In genomic region chr3:172675371-172676193, GRCh38 we compare ENCODE assay signal across 8 cellular contexts. TPM values are rescaled to one million over a fixed set of nuclear protein-coding genes. Genes with fewer than 3 reads are reported as not detected.
DNase-seq lines count a peak whose midpoint lies in the region; ATAC-seq and TF ChIP-seq lines count a peak whose summit lies in the region.

No MANE protein-coding gene starts in this region.

- TF ChIP-seq CTCF in GM23338 (conservative IDR thresholded peaks at IDR 0.05; ENCODE audit: low read depth in 2 of 2), result peak; percentile 72 to 86
- peak; percentile 83 for TF ChIP-seq CTCF in MCF 10A (IDR thresholded peaks at IDR 0.05; ENCODE audit: unreplicated experiment)
- TF ChIP-seq CTCF in liver (IDR thresholded peaks at IDR 0.05; ENCODE audit: low read depth, low read length, missing input control), result peak; percentile 64

- H3K36me3 ChIP-seq in GM23338 (ENCODE audit: insufficient read depth) (no peaks in the 10 kb centered on the region), liver (ENCODE audit: control insufficient read depth in 4 of 4, insufficient read depth in 3 of 4, low read depth in 1 of 4, low read length in 3 of 4) (no peaks in the 10 kb centered on the region)

- CTCF ChIA-PET in MCF 10A (lab: Yijun Ruan, JAX), result interaction anchor here (0.8 to 11.3 kb wide), 15 partner anchors 7 to 369 kb away, joined by 3 to 212 read pairs (median 6); partner anchors contain the start of genes ECT2 and NCEH1

- intact Hi-C loops in MCF 10A (cut with micrococcal nuclease), result no loop called here

- H3K36me3 Mint-ChIP-seq in GM23338 (ENCODE audit: low read depth) (peaks cover 4% of the 10 kb centered on the region; the same call in 2 of the 3 replicates), MCF 10A (ENCODE audit: insufficient read depth, unreplicated experiment) (peaks cover under 1% of the 10 kb centered on the region)
- H3K36me3 Mint-ChIP-seq in stimulated activated memory B cell treated with anti-CD40 and anti-IgM and Interleukin-4, amounts not matched to agents 10 μg/mL and 1 μg/mL and 100 μg/mL, for 72 hours, result peaks cover 8% of the 10 kb centered on the region

- H3K9me3 ChIP-seq in liver (ENCODE audit: control insufficient read depth in 4 of 4, low read length in 3 of 4), result no peaks in the 10 kb centered on the region

- no peaks in the 10 kb centered on the region; the same call in 1 of the 2 replicates for H3K79me2 ChIP-seq in GM23338 (replicated peaks; ENCODE audit: insufficient read depth)

- H3K4me3 ChIP-seq in GM23338 (no peak overlapping the region), liver (ENCODE audit: low read depth in 1 of 3, low read length in 3 of 3) (no peak overlapping the region)

- H3K27ac Mint-ChIP-seq in GM23338 (no peak overlapping the region), MCF 10A (ENCODE audit: low read depth, unreplicated experiment) (no peak overlapping the region)
- H3K27ac Mint-ChIP-seq in stimulated activated memory B cell treated with anti-CD40 and anti-IgM and Interleukin-4, amounts not matched to agents 10 μg/mL and 1 μg/mL and 100 μg/mL, for 72 hours, result no peak overlapping the region

- DNase-seq in CD1c-positive myeloid dendritic cell (ENCODE audit: extremely low spot score) (peak; percentile 73), GM23338 (ENCODE audit: low spot score) (peak; percentile 80), NCI-H524 (lab: John Stamatoyannopoulos, UW) (peak; percentile 26 to 67), MCF 10A (ENCODE audit: unreplicated experiment) (peak; percentile 75), GM19238 (ENCODE audit: insufficient read length, low spot score) (no peak)

- H4K20me1 ChIP-seq in GM23338 (replicated peaks; ENCODE audit: insufficient read depth), result no peaks in the 10 kb centered on the region

- no peak overlapping the region for H3K4me2 ChIP-seq in GM23338

- 0 out of 2 replicates have a peak, but pooled peaks cover 10% of the 10 kb centered on the region for H3K9me2 ChIP-seq in GM23338 (ENCODE audit: insufficient read depth)

- peaks cover 16% of the 10 kb centered on the region for H3K4me1 Mint-ChIP-seq in GM23338
- H3K4me1 Mint-ChIP-seq in MCF 10A (ENCODE audit: insufficient read depth, unreplicated experiment), result peaks cover 25% of the 10 kb centered on the region
- H3K4me1 Mint-ChIP-seq in stimulated activated memory B cell treated with anti-CD40 and anti-IgM and Interleukin-4, amounts not matched to agents 10 μg/mL and 1 μg/mL and 100 μg/mL, for 72 hours, result peaks cover 3% of the 10 kb centered on the region

- H2AFZ ChIP-seq in GM23338, result no peak overlapping the region

- H3K4me1 ChIP-seq in GM23338 (ENCODE audit: insufficient read depth) (peaks cover 14% of the 10 kb centered on the region), liver (ENCODE audit: control insufficient read depth in 4 of 4, insufficient read depth in 4 of 4, low read length in 3 of 4) (no peaks in the 10 kb centered on the region)

- BruUV-seq in MCF 10A (replicated peaks; lab: Mats Ljungman, UMichigan), result TSS peak; percentile 77

- H3K27ac ChIP-seq in GM23338 (ENCODE audit: low read depth) (0 out of 2 replicates have a peak overlapping the region, but pooled peaks have one; percentile 27), liver (ENCODE audit: low read depth in 1 of 2, low read length in 2 of 2) (no peak overlapping the region)

- H3K4me3 Mint-ChIP-seq in GM23338, result no peak overlapping the region
- no peak overlapping the region for H3K4me3 Mint-ChIP-seq in MCF 10A (ENCODE audit: unreplicated experiment)
- H3K4me3 Mint-ChIP-seq in stimulated activated memory B cell treated with anti-CD40 and anti-IgM and Interleukin-4, amounts not matched to agents 10 μg/mL and 1 μg/mL and 100 μg/mL, for 72 hours, result no peak overlapping the region

- POLR2A ChIA-PET in MCF 10A (lab: Yijun Ruan, JAX), result interaction anchor here (1.0 to 7.4 kb wide), 6 partner anchors 8 to 75 kb away, joined by 3 to 57 read pairs (median 24); partner anchors contain the start of genes ECT2 and NCEH1

- H3K9ac ChIP-seq in liver (ENCODE audit: low read depth in 1 of 2, low read length in 2 of 2), result no peak overlapping the region

- H3K27me3 ChIP-seq in GM23338 (ENCODE audit: insufficient read depth), result no peaks in the 10 kb centered on the region
- no peaks in the 10 kb centered on the region for H3K27me3 ChIP-seq in liver (ENCODE audit: control insufficient read depth in 4 of 4, insufficient read depth in 4 of 4, low read length in 3 of 4)

- ATAC-seq in GM23338, result no peak
- no peak for ATAC-seq in stimulated activated memory B cell treated with anti-CD40 and anti-IgM and Interleukin-4, amounts not matched to agents 10 μg/mL and 1 μg/mL and 100 μg/mL, for 72 hours
- ATAC-seq in HG02840 (IDR thresholded peaks at IDR 0.05; ENCODE audit: low FRiP score, unreplicated experiment), result no peak

- no peaks in the 10 kb centered on the region for H3F3A ChIP-seq in GM23338 (replicated peaks; ENCODE audit: low read depth)

- peak; percentile 68 to 81 for TF ChIP-seq RAD21 in liver (IDR thresholded peaks at IDR 0.05)

- 32% methylated on average over 7 of the region's 7 CpGs for WGBS in liver

- H3K9me3 Mint-ChIP-seq in GM23338 (no peaks in the 10 kb centered on the region), MCF 10A (ENCODE audit: unreplicated experiment) (peaks cover 6% of the 10 kb centered on the region)
- H3K9me3 Mint-ChIP-seq in stimulated activated memory B cell treated with anti-CD40 and anti-IgM and Interleukin-4, amounts not matched to agents 10 μg/mL and 1 μg/mL and 100 μg/mL, for 72 hours, result no peaks in the 10 kb centered on the region

- H3K27me3 Mint-ChIP-seq in GM23338 (ENCODE audit: insufficient read depth, low read depth, poor library complexity), result no peaks in the 10 kb centered on the region
- no peaks in the 10 kb centered on the region for H3K27me3 Mint-ChIP-seq in MCF 10A (ENCODE audit: insufficient read depth, unreplicated experiment)
- H3K27me3 Mint-ChIP-seq in stimulated activated memory B cell treated with anti-CD40 and anti-IgM and Interleukin-4, amounts not matched to agents 10 μg/mL and 1 μg/mL and 100 μg/mL, for 72 hours, result no peaks in the 10 kb centered on the region

TF ChIP-seq in GM23338, 12 proteins besides CTCF, POLR2A, EP300 and RAD21 (continues in another document):
- TF ChIP-seq STAT1 (IDR thresholded peaks at IDR 0.05; ENCODE audit: unreplicated experiment), result no peak
- no peak for TF ChIP-seq JUNB (IDR thresholded peaks at IDR 0.05; ENCODE audit: unreplicated experiment)
- no peak for TF ChIP-seq CREB1 (CRISPR knock-in tag; IDR thresholded peaks at IDR 0.05; ENCODE audit: low read depth)
- TF ChIP-seq EZH2phosphoT487 (IDR thresholded peaks at IDR 0.05; ENCODE audit: unreplicated experiment), result no peak
- TF ChIP-seq ETS1 (IDR thresholded peaks at IDR 0.05), result no peak
- TF ChIP-seq NANOG (IDR thresholded peaks at IDR 0.05; ENCODE audit: borderline replicate concordance), result no peak
- TF ChIP-seq POLR2AphosphoS5 (IDR thresholded peaks at IDR 0.05; ENCODE audit: low read depth), result no peak

TF ChIP-seq in liver, 16 proteins besides CTCF, POLR2A, EP300 and RAD21 (continues in another document):
- TF ChIP-seq EGR1 (IDR thresholded peaks at IDR 0.05; ENCODE audit: low read depth in 2 of 2) (no peak), FOXA2 (IDR thresholded peaks at IDR 0.05) (no peak), HNF4G (IDR thresholded peaks at IDR 0.05) (no peak), MAX (IDR thresholded peaks at IDR 0.05) (no peak), HNF4A (conservative IDR thresholded peaks at IDR 0.05) (no peak), FOXA1 (IDR thresholded peaks at IDR 0.05) (no peak), ATF3 (IDR thresholded peaks at IDR 0.05) (no peak), YY1 (IDR thresholded peaks at IDR 0.05) (no peak), RXRA (IDR thresholded peaks at IDR 0.05) (no peak), NR2F2 (IDR thresholded peaks at IDR 0.05) (no peak)
- TF ChIP-seq, protein P1, sequence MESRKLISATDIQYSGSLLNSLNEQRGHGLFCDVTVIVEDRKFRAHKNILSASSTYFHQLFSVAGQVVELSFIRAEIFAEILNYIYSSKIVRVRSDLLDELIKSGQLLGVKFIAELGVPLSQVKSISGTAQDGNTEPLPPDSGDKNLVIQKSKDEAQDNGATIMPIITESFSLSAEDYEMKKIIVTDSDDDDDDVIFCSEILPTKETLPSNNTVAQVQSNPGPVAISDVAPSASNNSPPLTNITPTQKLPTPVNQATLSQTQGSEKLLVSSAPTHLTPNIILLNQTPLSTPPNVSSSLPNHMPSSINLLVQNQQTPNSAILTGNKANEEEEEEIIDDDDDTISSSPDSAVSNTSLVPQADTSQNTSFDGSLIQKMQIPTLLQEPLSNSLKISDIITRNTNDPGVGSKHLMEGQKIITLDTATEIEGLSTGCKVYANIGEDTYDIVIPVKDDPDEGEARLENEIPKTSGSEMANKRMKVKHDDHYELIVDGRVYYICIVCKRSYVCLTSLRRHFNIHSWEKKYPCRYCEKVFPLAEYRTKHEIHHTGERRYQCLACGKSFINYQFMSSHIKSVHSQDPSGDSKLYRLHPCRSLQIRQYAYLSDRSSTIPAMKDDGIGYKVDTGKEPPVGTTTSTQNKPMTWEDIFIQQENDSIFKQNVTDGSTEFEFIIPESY (IDR thresholded peaks at IDR 0.05), result no peak

RNA-seq across cellular contexts. Expression of gene NCEH1, which starts 35.3 kb away (rescaled TPM):
- total RNA-seq in GM23338 (2014; rRNA removed; shearing (Covaris generic)), result 4.2 and 4.9 TPM in 2 replicates
- polyA plus RNA-seq in GM23338 (2016; fragmentation: Nextera tagmentation; extraction: Ambion mirVana) (1.5 and 1.8 TPM in 2 replicates), liver (1 to 10 TPM; 1.1 to 2.0 TPM)
- total RNA-seq in MCF 10A (2022) (27.8 and 28.8 TPM in 2 replicates), liver (10 to 100 TPM in 1 of 2 donors, 1 to 10 TPM in 1; 2.9 to 32.3 TPM)
